8 cellular contexts compared by ENCODE assay signal in genomic region chr1:230176871-230177411, GRCh38.
DNase-seq lines count a peak whose midpoint lies in the region; ATAC-seq lines count a peak whose summit lies in the region.

No MANE protein-coding gene starts in this region.

- DNase-seq in NCI-H1092 treated with DMSO at 0.1 percent for 48 hours (lab: John Stamatoyannopoulos, UW) (peak; percentile 95), islet precursor cell (peak; percentile 43), SW480 (ENCODE audit: low spot score) (no peak), SIG-M5 treated with dmso at 0.1 percent for 504 hours (lab: John Stamatoyannopoulos, UW; ENCODE audit: unreplicated experiment) (no peak), HuH-7.5 (ENCODE audit: low spot score) (no peak)
- DNase-seq in activated naive CD8-positive, alpha-beta T cell treated with anti-CD3 and anti-CD28 coated beads, Interleukin-2, amount 50 U/mL, for 24 hours: no peak
- DNase-seq in stimulated activated naive CD8-positive, alpha-beta T cell treated with anti-CD3 and anti-CD28 coated beads, Interleukin-15, amount 100 ng/mL, for 72 hours: peak in 1 of 2 donors; percentile 41

- no peaks in the 10 kb centered on the region for H3K27me3 Mint-ChIP-seq in activated naive CD8-positive, alpha-beta T cell treated with anti-CD3 and anti-CD28 coated beads, Interleukin-2, amount 50 U/mL, for 24 hours
- H3K27me3 Mint-ChIP-seq in stimulated activated naive CD8-positive, alpha-beta T cell treated with anti-CD3 and anti-CD28 coated beads, Interleukin-15, amount 100 ng/mL, for 72 hours: no peaks in the 10 kb centered on the region

- no peaks in the 10 kb centered on the region for H3K9me3 Mint-ChIP-seq in activated naive CD8-positive, alpha-beta T cell treated with anti-CD3 and anti-CD28 coated beads, Interleukin-2, amount 50 U/mL, for 24 hours
- H3K9me3 Mint-ChIP-seq in stimulated activated naive CD8-positive, alpha-beta T cell treated with anti-CD3 and anti-CD28 coated beads, Interleukin-15, amount 100 ng/mL, for 72 hours: no peaks in the 10 kb centered on the region

- H3K4me3 Mint-ChIP-seq in activated naive CD8-positive, alpha-beta T cell treated with anti-CD3 and anti-CD28 coated beads, Interleukin-2, amount 50 U/mL, for 24 hours: no peak overlapping the region
- H3K4me3 Mint-ChIP-seq in stimulated activated naive CD8-positive, alpha-beta T cell treated with anti-CD3 and anti-CD28 coated beads, Interleukin-15, amount 100 ng/mL, for 72 hours: peak overlapping the region in 1 of 2 donors; percentile 20

- ATAC-seq in activated naive CD8-positive, alpha-beta T cell treated with anti-CD3 and anti-CD28 coated beads, Interleukin-2, amount 50 U/mL, for 24 hours: peak; percentile 40
- ATAC-seq in stimulated activated naive CD8-positive, alpha-beta T cell treated with anti-CD3 and anti-CD28 coated beads, Interleukin-15, amount 100 ng/mL, for 72 hours: peak; percentile 92
- no peak for ATAC-seq in HG03108 (IDR thresholded peaks at IDR 0.05; ENCODE audit: unreplicated experiment)

- peak overlapping the region; percentile 28 for H3K27ac Mint-ChIP-seq in activated naive CD8-positive, alpha-beta T cell treated with anti-CD3 and anti-CD28 coated beads, Interleukin-2, amount 50 U/mL, for 24 hours
- peak overlapping the region in 1 of 2 donors; percentile 85 for H3K27ac Mint-ChIP-seq in stimulated activated naive CD8-positive, alpha-beta T cell treated with anti-CD3 and anti-CD28 coated beads, Interleukin-15, amount 100 ng/mL, for 72 hours

- H3K36me3 Mint-ChIP-seq in activated naive CD8-positive, alpha-beta T cell treated with anti-CD3 and anti-CD28 coated beads, Interleukin-2, amount 50 U/mL, for 24 hours (ENCODE audit: low read depth): peaks cover 32% of the 10 kb centered on the region

- H3K4me1 Mint-ChIP-seq in activated naive CD8-positive, alpha-beta T cell treated with anti-CD3 and anti-CD28 coated beads, Interleukin-2, amount 50 U/mL, for 24 hours: peaks cover 35% of the 10 kb centered on the region
- H3K4me1 Mint-ChIP-seq in stimulated activated naive CD8-positive, alpha-beta T cell treated with anti-CD3 and anti-CD28 coated beads, Interleukin-15, amount 100 ng/mL, for 72 hours: peaks cover 44% of the 10 kb centered on the region

Comparison
In these comparisons a context has a peak if more than half of its experiments do, and no peak if none do; other contexts are left out.
1. DNase-seq: peak in NCI-H1092 treated with DMSO at 0.1 percent for 48 hours (single experiment) and islet precursor cell (single experiment); none in activated naive CD8-positive, alpha-beta T cell treated with anti-CD3 and anti-CD28 coated beads, Interleukin-2, amount 50 U/mL, for 24 hours (single experiment), SW480 (single experiment), SIG-M5 treated with dmso at 0.1 percent for 504 hours (single experiment) and HuH-7.5 (single experiment).